12 cellular contexts compared by ENCODE assay signal in genomic region chr10:102411341-102412255, GRCh38. TPM values are rescaled to one million over a fixed set of nuclear protein-coding genes. Genes with fewer than 3 reads are reported as not detected.
DNase-seq lines count a peak whose midpoint lies in the region; ATAC-seq, FAIRE-seq and TF ChIP-seq lines count a peak whose summit lies in the region.
"Had no signal": no experiment of that assay in that cellular context is flagged by ENCODE, and none has a peak within 500 bp of the region (broad histone marks: within the 10 kb centered on the region; RNA-seq: fewer than 3 reads in every experiment).

No MANE protein-coding gene starts in this region.

- no peaks in the 10 kb centered on the region; the same call in 1 of the 2 replicates for H3K36me3 ChIP-seq in BE2C
- H3K36me3 ChIP-seq in lower lobe of right lung, result no peaks in the 10 kb centered on the region

- H3K9me3 Mint-ChIP-seq in nephron, result no peaks in the 10 kb centered on the region

- no peak for FAIRE-seq in H54 (lab: Jason Lieb, UNC)

- H3K4me3 ChIP-seq in BE2C (ENCODE audit: low read depth, low read length) (peak overlapping the region; percentile 62; the same call in 1 of the 2 replicates), lower lobe of right lung (no peak overlapping the region)

- peak overlapping the region; percentile 65 to 92 (median 76) for H3K27ac Mint-ChIP-seq in nephron

- no peak for ATAC-seq in lower lobe of right lung
- ATAC-seq in GM19324 (IDR thresholded peaks at IDR 0.05; ENCODE audit: low FRiP score, unreplicated experiment), result no peak
- ATAC-seq in GM19467 (IDR thresholded peaks at IDR 0.05; ENCODE audit: unreplicated experiment), result no peak

- 0 out of 2 replicates have a peak, but pooled peaks have one; percentile 15 for TF ChIP-seq POLR2A in H54 (IDR thresholded peaks at IDR 0.05; ENCODE audit: low read depth, low read length)

- peak overlapping the region; percentile 55 for H3K27ac ChIP-seq in caudate nucleus (ENCODE audit: low read depth, low read length)
- H3K27ac ChIP-seq in lower lobe of right lung, result no peak overlapping the region

- peaks cover 18% of the 10 kb centered on the region for H3K4me1 ChIP-seq in BE2C
- H3K4me1 ChIP-seq in lower lobe of right lung, result peaks cover 12% of the 10 kb centered on the region

- TF ChIP-seq CTCF in BE2C (IDR thresholded peaks at IDR 0.05; ENCODE audit: low read depth, low read length) (no peak), nephron (IDR thresholded peaks at IDR 0.05; ENCODE audit: unreplicated experiment in 3 of 3) (no peak), lower lobe of right lung (IDR thresholded peaks at IDR 0.05) (no peak)

- peaks cover 57% of the 10 kb centered on the region for H3K27me3 Mint-ChIP-seq in nephron (ENCODE audit: low read depth)

- intact Hi-C loops in lower lobe of right lung (cut with DNase I), result no loop called here

- peaks cover 30% of the 10 kb centered on the region for H3K4me1 Mint-ChIP-seq in nephron

- DNase-seq in BE2C, result no peak
- no peak for DNase-seq in H54 (ENCODE audit: insufficient read length, low spot score)
- DNase-seq in caudate nucleus (lab: John Stamatoyannopoulos, UW), result no peak
- DNase-seq in lower lobe of right lung, result no peak
- DNase-seq: dermis blood vessel endothelial cell; MM.1S; NCI-H446 treated with DMSO at 0.1 percent for 48 hours; RPMI8226; stimulated activated naive CD4-positive, alpha-beta T cell treated with Interleukin-2 at 50 U/mL for 16 hours had no signal

- H3K36me3 Mint-ChIP-seq in nephron (ENCODE audit: low read depth), result no peaks in the 10 kb centered on the region

- H3K27me3 ChIP-seq in BE2C (no peaks in the 10 kb centered on the region), lower lobe of right lung (ENCODE audit: low read depth) (peaks cover 82% of the 10 kb centered on the region)

- peak overlapping the region; percentile 77 to 90 (median 89) for H3K4me3 Mint-ChIP-seq in nephron

- H3K9me3 ChIP-seq in BE2C (no peaks in the 10 kb centered on the region), lower lobe of right lung (no peaks in the 10 kb centered on the region)

RNA-seq across cellular contexts. Expression of gene PSD, which starts 7.0 kb away (rescaled TPM):
- polyA plus RNA-seq in BE2C (2012; ENCODE audit: insufficient read depth, insufficient read length, low read depth), result 177 TPM
- 5.3 TPM for total RNA-seq in lower lobe of right lung

RNA-seq across cellular contexts. Expression of gene FBXL15, which starts 9.0 kb away (rescaled TPM):
- 164 TPM for polyA plus RNA-seq in BE2C (2012; ENCODE audit: insufficient read depth, insufficient read length, low read depth)
- total RNA-seq in lower lobe of right lung, result 16.6 TPM

RNA-seq across cellular contexts. Expression of gene NFKB2, which starts 16.1 kb away (rescaled TPM):
- 13.1 TPM for polyA plus RNA-seq in BE2C (2012; ENCODE audit: insufficient read depth, insufficient read length, low read depth)
- 30.9 TPM for total RNA-seq in lower lobe of right lung

RNA-seq across cellular contexts. Expression of gene CUEDC2, which starts 20.8 kb away (rescaled TPM):
- 128 TPM for polyA plus RNA-seq in BE2C (2012; ENCODE audit: insufficient read depth, insufficient read length, low read depth)
- total RNA-seq in lower lobe of right lung, result 41.2 TPM

RNA-seq across cellular contexts. Expression of gene C10orf95, which starts 39.7 kb away (rescaled TPM):
- 1.0 TPM for polyA plus RNA-seq in BE2C (2012; ENCODE audit: insufficient read depth, insufficient read length, low read depth)
- total RNA-seq in lower lobe of right lung, result 5.7 TPM
- total RNA-seq: dermis blood vessel endothelial cell had no signal
